19 cellular contexts compared by ENCODE assay signal in the genomic region with DNA sequence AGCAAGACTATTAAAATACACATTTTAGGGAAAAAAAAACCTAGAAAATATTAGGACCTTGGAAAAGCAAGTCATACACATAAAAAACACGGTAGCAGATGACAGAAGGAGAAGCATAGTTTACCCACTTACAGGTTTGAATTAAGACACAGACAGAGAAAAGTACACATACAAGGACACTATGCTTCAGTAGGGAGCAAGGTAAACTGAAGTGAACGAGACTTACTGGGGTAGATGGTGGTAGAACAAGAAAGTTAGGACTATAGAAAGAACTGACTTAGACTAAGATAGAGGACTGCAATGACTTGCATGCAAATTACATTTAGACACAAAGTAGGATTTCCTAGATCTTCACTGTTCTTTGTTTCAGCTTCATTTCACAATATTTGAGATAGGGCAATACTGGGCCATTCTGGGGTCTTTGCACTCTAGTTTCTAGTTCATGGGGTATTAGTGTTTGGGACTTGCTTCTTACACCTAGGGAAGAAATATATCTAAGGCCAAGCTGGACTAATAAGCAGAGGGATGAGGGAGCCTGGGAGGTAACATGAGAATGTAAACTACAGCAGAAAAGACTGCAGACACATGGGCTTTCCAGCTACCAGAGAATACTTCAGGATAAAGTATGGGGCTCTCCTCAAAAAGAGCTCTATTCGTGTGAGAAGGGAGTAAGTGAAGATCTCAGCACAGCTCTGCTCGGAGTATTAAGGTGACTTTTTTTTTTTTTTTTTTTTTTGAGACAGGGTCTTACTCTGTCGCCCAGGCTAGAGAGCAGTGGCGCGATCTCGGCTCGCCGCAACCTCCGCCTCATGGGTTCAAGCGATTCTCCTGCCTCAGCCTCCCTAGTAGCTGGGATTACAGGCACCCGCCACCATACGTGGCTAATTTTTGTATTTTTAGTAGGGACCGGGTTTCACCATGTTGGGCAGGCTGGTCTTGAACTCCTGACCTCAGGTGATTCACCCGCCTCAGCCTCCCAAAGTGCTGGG. TPM values are rescaled to one million over a fixed set of nuclear protein-coding genes. Genes with fewer than 3 reads are reported as not detected.
DNase-seq lines count a peak whose midpoint lies in the region; ATAC-seq and TF ChIP-seq lines count a peak whose summit lies in the region.
"Had no signal": no experiment of that assay in that cellular context is flagged by ENCODE, and none has a peak within 500 bp of the region (broad histone marks: within the 10 kb centered on the region; RNA-seq: fewer than 3 reads in every experiment).

No MANE protein-coding gene starts in this region.

- ATAC-seq in activated CD8-positive, alpha-beta memory T cell treated with anti-CD3 and anti-CD28 coated beads, Interleukin-2, amount 10 ng/mL, durations not matched to agents 7 days and 5 days = no peak
- peak; percentile 62 for ATAC-seq in IMR-90 (ENCODE audit: low read depth)
- ATAC-seq in activated naive CD8-positive, alpha-beta T cell treated with anti-CD3 and anti-CD28 coated beads, Interleukin-2, amount 50 U/mL, for 24 hours = no peak

- no peak overlapping the region for H2AFZ ChIP-seq in IMR-90 (replicated peaks; ENCODE audit: low read length, poor library complexity)

- no peak for TF ChIP-seq CTCF in IMR-90 (conservative IDR thresholded peaks at IDR 0.05; ENCODE audit: low read depth, low read length)
- TF ChIP-seq CTCF in prostate gland (IDR thresholded peaks at IDR 0.05) = no peak

- no peak overlapping the region for H3K18ac ChIP-seq in IMR-90 (ENCODE audit: low read depth, low read length)

- 100% methylated on average over 3 of the region's 16 CpGs; no CpG with 5 or more reads in 1 of the 2 experiments for WGBS in IMR-90 (ENCODE audit: extremely low coverage in 2 of 2, insufficient read length in 1 of 2), 2 experiments
- WGBS in prostate gland = 85% methylated on average over 16 of the region's 16 CpGs

- H3K27me3 ChIP-seq in IMR-90 (ENCODE audit: control insufficient read depth, insufficient read depth, low read length) (no peaks in the 10 kb centered on the region), prostate gland (replicated peaks; ENCODE audit: insufficient read depth) (no peaks in the 10 kb centered on the region)
- H3K27me3 ChIP-seq: neutrophil, SJCRH30, uterus had no signal

- TF ChIP-seq RAD21 in IMR-90 (IDR thresholded peaks at IDR 0.05; ENCODE audit: low read length) = no peak

- peak overlapping the region; percentile 1 for H3K27ac Mint-ChIP-seq in activated CD8-positive, alpha-beta memory T cell treated with anti-CD3 and anti-CD28 coated beads, Interleukin-2, amount 10 ng/mL, durations not matched to agents 7 days and 5 days
- H3K27ac Mint-ChIP-seq in activated naive CD8-positive, alpha-beta T cell treated with anti-CD3 and anti-CD28 coated beads, Interleukin-2, amount 50 U/mL, for 24 hours = peak overlapping the region; percentile 2

- peaks cover 50% of the 10 kb centered on the region for H3K36me3 Mint-ChIP-seq in activated CD8-positive, alpha-beta memory T cell treated with anti-CD3 and anti-CD28 coated beads, Interleukin-2, amount 10 ng/mL, durations not matched to agents 7 days and 5 days
- peaks cover 27% of the 10 kb centered on the region for H3K36me3 Mint-ChIP-seq in activated naive CD8-positive, alpha-beta T cell treated with anti-CD3 and anti-CD28 coated beads, Interleukin-2, amount 50 U/mL, for 24 hours (ENCODE audit: low read depth)

- dilution Hi-C loops in IMR-90 (cut with HindIII; ENCODE audit: low sequenced_read_pairs, unreplicated experiment) = no loop called here

- no peak overlapping the region for H4K91ac ChIP-seq in IMR-90 (ENCODE audit: insufficient read depth, low read depth, low read length)

- H3K4me1 ChIP-seq in IMR-90 (ENCODE audit: control insufficient read depth, insufficient read depth, low read length) (peaks cover 5% of the 10 kb centered on the region), prostate gland (replicated peaks) (peaks cover 12% of the 10 kb centered on the region)
- H3K4me1 ChIP-seq: uterus had no signal

- H2BK20ac ChIP-seq in IMR-90 (ENCODE audit: low read depth, low read length) = no peak overlapping the region

- H2AK5ac ChIP-seq in IMR-90 (ENCODE audit: low read depth, low read length) = peak overlapping the region; percentile 77

- no peaks in the 10 kb centered on the region for H4K20me1 ChIP-seq in IMR-90 (ENCODE audit: insufficient read depth, low read length)

- no peak overlapping the region for H2AK9ac ChIP-seq in IMR-90 (replicated peaks; ENCODE audit: low read depth, low read length, poor library complexity)

- peaks cover 5% of the 10 kb centered on the region; the same call in 1 of the 2 replicates for H3K9me1 ChIP-seq in IMR-90 (ENCODE audit: insufficient read depth, low read length)

- CTCF ChIA-PET in activated CD8-positive, alpha-beta memory T cell treated with anti-CD3 and anti-CD28 coated beads, Interleukin-2, amount 10 ng/mL, durations not matched to agents 7 days and 5 days (lab: Charles Lee) = interaction anchor here (0.8 to 2.2 kb wide), 6 partner anchors 8 to 36 kb away, joined by 3 to 11 read pairs (median 3); no protein-coding TSS in a partner anchor
- CTCF ChIA-PET in IMR-90 (lab: Yijun Ruan, JAX) = interaction anchor here (1.3 kb wide), 1 partner anchor 18 kb away, joined by 3 read pairs; no protein-coding TSS in a partner anchor

- peak overlapping the region in 1 of 2 experiments; percentile 43; a peak in 1 of 4 replicates for H4K8ac ChIP-seq in IMR-90 (ENCODE audit: low read depth in 2 of 2, low read length in 2 of 2)

- no peak overlapping the region for H3K4me3 Mint-ChIP-seq in activated CD8-positive, alpha-beta memory T cell treated with anti-CD3 and anti-CD28 coated beads, Interleukin-2, amount 10 ng/mL, durations not matched to agents 7 days and 5 days
- no peak overlapping the region for H3K4me3 Mint-ChIP-seq in activated naive CD8-positive, alpha-beta T cell treated with anti-CD3 and anti-CD28 coated beads, Interleukin-2, amount 50 U/mL, for 24 hours
- H3K4me3 Mint-ChIP-seq: activated CD4-positive, alpha-beta T cell treated with anti-CD3 and anti-CD28 coated beads, Interleukin-2, amount 10 ng/mL, durations not matched to agents 7 days and 5 days had no signal

- no peaks in the 10 kb centered on the region for H3K27me3 Mint-ChIP-seq in activated CD8-positive, alpha-beta memory T cell treated with anti-CD3 and anti-CD28 coated beads, Interleukin-2, amount 10 ng/mL, durations not matched to agents 7 days and 5 days
- H3K27me3 Mint-ChIP-seq in activated naive CD8-positive, alpha-beta T cell treated with anti-CD3 and anti-CD28 coated beads, Interleukin-2, amount 50 U/mL, for 24 hours = no peaks in the 10 kb centered on the region
- H3K27me3 Mint-ChIP-seq: activated CD4-positive, alpha-beta T cell treated with anti-CD3 and anti-CD28 coated beads, Interleukin-2, amount 10 ng/mL, durations not matched to agents 7 days and 5 days had no signal

- H3K4me1 Mint-ChIP-seq in activated CD8-positive, alpha-beta memory T cell treated with anti-CD3 and anti-CD28 coated beads, Interleukin-2, amount 10 ng/mL, durations not matched to agents 7 days and 5 days = peaks cover 17% of the 10 kb centered on the region
- H3K4me1 Mint-ChIP-seq in activated naive CD8-positive, alpha-beta T cell treated with anti-CD3 and anti-CD28 coated beads, Interleukin-2, amount 50 U/mL, for 24 hours = peaks cover 29% of the 10 kb centered on the region

- peak overlapping the region; percentile 64 for H2BK5ac ChIP-seq in IMR-90 (ENCODE audit: low read depth, low read length, poor library complexity, severe bottlenecking)

- H3K9me3 Mint-ChIP-seq in activated CD8-positive, alpha-beta memory T cell treated with anti-CD3 and anti-CD28 coated beads, Interleukin-2, amount 10 ng/mL, durations not matched to agents 7 days and 5 days (ENCODE audit: low read depth) = no peaks in the 10 kb centered on the region
- no peaks in the 10 kb centered on the region for H3K9me3 Mint-ChIP-seq in activated naive CD8-positive, alpha-beta T cell treated with anti-CD3 and anti-CD28 coated beads, Interleukin-2, amount 50 U/mL, for 24 hours
- H3K9me3 Mint-ChIP-seq: activated CD4-positive, alpha-beta T cell treated with anti-CD3 and anti-CD28 coated beads, Interleukin-2, amount 10 ng/mL, durations not matched to agents 7 days and 5 days had no signal

- H3K36me3 ChIP-seq in IMR-90 (ENCODE audit: control insufficient read depth, insufficient read depth, low read length) (peaks cover 13% of the 10 kb centered on the region), prostate gland (peaks cover 0 to 2% of the 10 kb centered on the region in 2 donors)
- H3K36me3 ChIP-seq: SJCRH30, uterus had no signal

- H3K27ac ChIP-seq in IMR-90 (ENCODE audit: insufficient read depth, low read length) (0 out of 2 replicates have a peak overlapping the region, but pooled peaks have one; percentile 40), prostate gland (peak overlapping the region; percentile 71 to 82)
- H3K27ac ChIP-seq: neutrophil, SJCRH30 had no signal

- intact Hi-C loops in IMR-90 (cut with micrococcal nuclease) = no loop called here
- intact Hi-C loops in prostate gland (cut with DNase I) = no loop called here

- POLR2A ChIA-PET in IMR-90 (lab: Charles Lee; ENCODE audit: unreplicated experiment) = interaction anchor here (0.6 kb wide), 1 partner anchor 65 kb away, joined by 5 read pairs; no protein-coding TSS in a partner anchor

- H3K9me3 ChIP-seq in IMR-90 (ENCODE audit: control insufficient read depth, insufficient read depth, low read length) (no peaks in the 10 kb centered on the region), prostate gland (no peaks in the 10 kb centered on the region)
- H3K9me3 ChIP-seq: neutrophil, SJCRH30, uterus had no signal

- H2BK15ac ChIP-seq in IMR-90 (ENCODE audit: low read depth, low read length) = no peak overlapping the region

- H3K79me1 ChIP-seq in IMR-90 (ENCODE audit: low read depth in 1 of 2, low read length in 2 of 2) = peaks cover 0 to 10% of the 10 kb centered on the region in 2 experiments; a peak in 1 of 4 replicates

- H3K4ac ChIP-seq in IMR-90 (ENCODE audit: low read depth, low read length) = peak overlapping the region; percentile 74; the same call in 1 of the 2 replicates

- no peak overlapping the region for H3K4me2 ChIP-seq in IMR-90 (ENCODE audit: low read depth, low read length)

- H3K14ac ChIP-seq in IMR-90 (replicated peaks; ENCODE audit: low read depth, low read length) = no peak overlapping the region

- in situ Hi-C loops in IMR-90 (cut with MboI; ENCODE audit: low sequenced_read_pairs) = no loop called here

- H3K56ac ChIP-seq in IMR-90 (ENCODE audit: extremely low read depth, insufficient read depth, low read length) = no peak overlapping the region

- no peak overlapping the region for H4K5ac ChIP-seq in IMR-90 (ENCODE audit: low read depth, low read length)

- no peak overlapping the region for H3K9ac ChIP-seq in IMR-90 (ENCODE audit: low read depth, low read length)

- no peak for DNase-seq in activated CD8-positive, alpha-beta memory T cell treated with anti-CD3 and anti-CD28 coated beads, Interleukin-2, amount 10 ng/mL, durations not matched to agents 7 days and 5 days
- no peak for DNase-seq in activated CD8-positive, alpha-beta memory T cell treated with anti-CD3 and anti-CD28 coated beads, Interleukin-2, amount 50 U/mL, for 4 hours
- DNase-seq in IMR-90 (peak; percentile 42), prostate gland (ENCODE audit: low spot score) (peak; percentile 33), NCI-H2196 (lab: John Stamatoyannopoulos, UW; ENCODE audit: unreplicated experiment) (no peak), SHP77 treated with DMSO at 0.1 percent for 48 hours (lab: John Stamatoyannopoulos, UW) (no peak), NCI-H146 treated with DMSO at 0.1 percent for 48 hours (lab: John Stamatoyannopoulos, UW; ENCODE audit: unreplicated experiment) (no peak)
- no peak for DNase-seq in activated naive CD8-positive, alpha-beta T cell treated with anti-CD3 and anti-CD28 coated beads, Interleukin-2, amount 50 U/mL, for 24 hours
- DNase-seq: activated CD4-positive, alpha-beta T cell treated with anti-CD3 and anti-CD28 coated beads, Interleukin-2, amount 10 ng/mL, durations not matched to agents 7 days and 5 days; hippocampal formation; midbrain; NCI-H2107; NCI-H526 treated with DMSO at 0.1 percent for 48 hours; OCI-M1; stimulated activated CD4-positive, alpha-beta T cell treated with anti-CD3 and anti-CD28 coated beads, Interleukin-15, amount 100 ng/mL, for 24 hours; T1000; uterus had no signal

- TF ChIP-seq POLR2A in IMR-90 (IDR thresholded peaks at IDR 0.05; ENCODE audit: low read depth, low read length) = no peak
- no peak for TF ChIP-seq POLR2A in prostate gland (IDR thresholded peaks at IDR 0.05)

- H3K23ac ChIP-seq in IMR-90 (ENCODE audit: low read depth, low read length) = no peak overlapping the region

- no TSS peak for BruUV-seq in IMR-90 (replicated peaks; lab: Mats Ljungman, UMichigan)

- H2BK120ac ChIP-seq in IMR-90 (ENCODE audit: low read depth, low read length) = no peak overlapping the region

- H3K4me3 ChIP-seq in IMR-90 (ENCODE audit: insufficient read depth, low read depth, low read length) = no peak overlapping the region
- no peak overlapping the region for H3K4me3 ChIP-seq in prostate gland
- H3K4me3 ChIP-seq: SJCRH30, uterus had no signal

RNA-seq across cellular contexts. Expression of gene STAC3, which starts 27.8 kb away (rescaled TPM):
- 10 to 100 TPM in 1 of 2 experiments, 1 to 10 TPM in 1; 5.4 to 10.0 TPM for total RNA-seq in activated CD8-positive, alpha-beta memory T cell treated with anti-CD3 and anti-CD28 coated beads, Interleukin-2, amount 10 ng/mL, durations not matched to agents 7 days and 5 days
- total RNA-seq in IMR-90 (2012; rRNA removed) = under 0.01 and 0.18 TPM in 2 replicates
- polyA plus RNA-seq in IMR-90 (2012; rRNA removed) = 0.67 and 0.80 TPM in 2 replicates
- polyA plus RNA-seq in IMR-90 (2012; cell fraction: cytosol; rRNA removed) = 0.13 and 0.66 TPM in 2 replicates
- polyA plus RNA-seq in IMR-90 (2012; cell fraction: nucleus; rRNA removed; ENCODE audit: low replicate concordance) = 2.9 and 4.4 TPM in 2 replicates
- 10 to 100 TPM in 1 of 2 donors, 1 to 10 TPM in 1; 4.8 to 20.9 TPM for total RNA-seq in prostate gland

RNA-seq across cellular contexts. Expression of gene SHMT2, which starts 49.2 kb away (rescaled TPM):
- 100 to 1,000 TPM; 194 to 357 TPM for total RNA-seq in activated CD8-positive, alpha-beta memory T cell treated with anti-CD3 and anti-CD28 coated beads, Interleukin-2, amount 10 ng/mL, durations not matched to agents 7 days and 5 days
- total RNA-seq in IMR-90 (2012; rRNA removed) (225 and 266 TPM in 2 replicates), prostate gland (10 to 100 TPM; 49.6 to 51.4 TPM)
- polyA plus RNA-seq in IMR-90 (2012; rRNA removed) = 302 and 364 TPM in 2 replicates
- polyA plus RNA-seq in IMR-90 (2012; cell fraction: cytosol; rRNA removed) = 201 and 323 TPM in 2 replicates
- polyA plus RNA-seq in IMR-90 (2012; cell fraction: nucleus; rRNA removed; ENCODE audit: low replicate concordance) = 303 and 511 TPM in 2 replicates

Comparison
In these comparisons a context has a peak if more than half of its experiments do, and no peak if none do; other contexts are left out.
1. DNase-seq: peak in IMR-90 (single experiment) and prostate gland (single experiment); none in activated CD8-positive, alpha-beta memory T cell treated with anti-CD3 and anti-CD28 coated beads, Interleukin-2, amount 10 ng/mL, durations not matched to agents 7 days and 5 days (single experiment), activated CD8-positive, alpha-beta memory T cell treated with anti-CD3 and anti-CD28 coated beads, Interleukin-2, amount 50 U/mL, for 4 hours (single experiment), activated naive CD8-positive, alpha-beta T cell treated with anti-CD3 and anti-CD28 coated beads, Interleukin-2, amount 50 U/mL, for 24 hours (single experiment), NCI-H2196 (single experiment), SHP77 treated with DMSO at 0.1 percent for 48 hours (single experiment) and NCI-H146 treated with DMSO at 0.1 percent for 48 hours (single experiment).